ENCODE assay signal across 14 cellular contexts in the genomic region with DNA sequence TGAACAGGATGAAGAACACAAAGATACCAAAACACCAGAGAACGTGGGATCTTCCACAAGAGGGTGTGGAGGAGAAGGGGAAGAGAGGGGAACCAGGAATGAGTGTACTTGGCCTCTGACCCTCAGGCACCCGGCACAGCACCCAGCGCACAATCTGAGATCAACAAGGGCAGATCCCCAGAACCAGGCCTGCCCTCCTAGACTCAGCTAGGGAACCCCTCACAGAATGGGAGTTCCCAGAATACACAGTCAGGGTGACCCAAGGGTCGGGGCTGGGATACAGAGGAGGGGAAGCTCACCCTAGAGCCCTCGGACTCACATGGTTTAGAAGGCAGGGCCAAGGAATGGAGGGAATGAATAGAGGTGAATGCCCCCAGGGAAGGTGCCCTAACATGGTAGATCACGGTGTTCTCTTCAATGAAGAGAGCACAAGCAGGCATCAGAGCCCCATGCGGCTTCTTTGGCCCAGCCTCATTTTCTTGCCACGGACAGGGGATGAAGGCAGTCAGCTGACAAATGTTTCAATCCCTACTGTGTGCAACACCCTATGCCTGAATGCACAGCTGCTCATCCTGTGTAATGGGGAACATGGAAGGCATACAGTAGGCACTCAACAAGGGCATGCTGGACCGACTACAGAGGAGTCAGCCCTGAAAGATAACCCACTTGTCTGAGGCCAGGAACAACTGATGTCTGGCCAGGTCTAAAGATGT. TPM values are rescaled to one million over a fixed set of nuclear protein-coding genes. Genes with fewer than 3 reads are reported as not detected.
DNase-seq lines count a peak whose midpoint lies in the region; ATAC-seq and TF ChIP-seq lines count a peak whose summit lies in the region.
"Had no signal": no experiment of that assay in that cellular context is flagged by ENCODE, and none has a peak within 500 bp of the region (broad histone marks: within the 10 kb centered on the region; RNA-seq: fewer than 3 reads in every experiment).

No MANE protein-coding gene starts in this region.

- ATAC-seq in memory B cell (ENCODE audit: low read depth) (no peak), thoracic aorta (ENCODE audit: insufficient number of reproducible peaks, low FRiP score, low read depth) (no peak), GM21825 (IDR thresholded peaks at IDR 0.05; ENCODE audit: unreplicated experiment) (no peak)
- ATAC-seq: A549 had no signal

- no peak overlapping the region for H3K4me3 Mint-ChIP-seq in activated CD4-positive, alpha-beta T cell treated with anti-CD3 and anti-CD28 coated beads, Interleukin-2, amount 10 ng/mL, durations not matched to agents 7 days and 5 days
- H3K4me3 Mint-ChIP-seq in memory B cell = peak overlapping the region; percentile 51
- H3K4me3 Mint-ChIP-seq: activated naive CD4-positive, alpha-beta T cell treated with anti-CD3 and anti-CD28 coated beads, Interleukin-2, amount 10 ng/mL, durations not matched to agents 7 days and 5 days had no signal

- H3K36me3 ChIP-seq in SK-N-MC (ENCODE audit: insufficient read depth, low read length) (peaks cover 7% of the 10 kb centered on the region), thoracic aorta (no peaks in the 10 kb centered on the region)
- H3K36me3 ChIP-seq: WERI-Rb-1 had no signal

- no peak for TF ChIP-seq CTCF in thoracic aorta (IDR thresholded peaks at IDR 0.05)

- peaks cover 77% of the 10 kb centered on the region for H3K4me1 Mint-ChIP-seq in activated CD4-positive, alpha-beta T cell treated with anti-CD3 and anti-CD28 coated beads, Interleukin-2, amount 10 ng/mL, durations not matched to agents 7 days and 5 days
- H3K4me1 Mint-ChIP-seq in memory B cell = peaks cover 56% of the 10 kb centered on the region

- CTCF ChIA-PET in activated CD4-positive, alpha-beta T cell treated with anti-CD3 and anti-CD28 coated beads, Interleukin-2, amount 10 ng/mL, durations not matched to agents 7 days and 5 days (lab: Charles Lee) = interaction anchor here (0.9 to 23.5 kb wide), 4 partner anchors 9 to 44 kb away, joined by 3 to 305 read pairs (median 4); partner anchors contain the start of gene BMF
- CTCF ChIA-PET in HEK293T (lab: Yijun Ruan, JAX) = interaction anchor here (0.5 to 1.5 kb wide), 3 partner anchors 9 to 327 kb away, joined by 3 to 4 read pairs (median 3); no protein-coding TSS in a partner anchor

- H3K4me1 ChIP-seq in thoracic aorta (ENCODE audit: control insufficient read depth in 1 of 2, low read depth in 2 of 2) = peaks cover 53 to 85% of the 10 kb centered on the region in 2 donors

- no peaks in the 10 kb centered on the region for H3K27me3 ChIP-seq in thoracic aorta (replicated peaks; ENCODE audit: insufficient read depth)

- H3K27ac ChIP-seq in SK-N-MC (peak overlapping the region; percentile 97), thoracic aorta (peak overlapping the region; percentile 9 to 40)
- H3K27ac ChIP-seq: left ventricle myocardium inferior, WERI-Rb-1 had no signal

- peak overlapping the region; percentile 28 for H3K27ac Mint-ChIP-seq in activated CD4-positive, alpha-beta T cell treated with anti-CD3 and anti-CD28 coated beads, Interleukin-2, amount 10 ng/mL, durations not matched to agents 7 days and 5 days
- peak overlapping the region; percentile 93 for H3K27ac Mint-ChIP-seq in memory B cell

- peaks cover 16% of the 10 kb centered on the region for H3K36me3 Mint-ChIP-seq in activated CD4-positive, alpha-beta T cell treated with anti-CD3 and anti-CD28 coated beads, Interleukin-2, amount 10 ng/mL, durations not matched to agents 7 days and 5 days (ENCODE audit: low read depth)
- peaks cover 14% of the 10 kb centered on the region for H3K36me3 Mint-ChIP-seq in memory B cell

- POLR2A ChIA-PET in activated CD4-positive, alpha-beta T cell treated with anti-CD3 and anti-CD28 coated beads, Interleukin-2, amount 10 ng/mL, durations not matched to agents 7 days and 5 days (lab: Charles Lee) = no interaction called here
- POLR2A ChIA-PET in HEK293T (lab: Yijun Ruan, JAX) = interaction anchor here (0.8 to 2.1 kb wide), 5 partner anchors 11 to 57 kb away, joined by 3 to 6 read pairs (median 3); no protein-coding TSS in a partner anchor

- DNase-seq in activated CD4-positive, alpha-beta T cell treated with anti-CD3 and anti-CD28 coated beads, Interleukin-2, amount 10 ng/mL, durations not matched to agents 7 days and 5 days = no peak
- DNase-seq in activated CD4-positive, alpha-beta T cell treated with anti-CD3 and anti-CD28 coated beads for 48 hours = no peak
- DNase-seq in SK-N-MC (ENCODE audit: low read depth, low spot score) = no peak
- no peak for DNase-seq in memory B cell (ENCODE audit: low spot score in 2 of 2)
- no peak for DNase-seq in thoracic aorta (ENCODE audit: low spot score)
- no peak for DNase-seq in NCI-H1417 (lab: John Stamatoyannopoulos, UW)
- no peak for DNase-seq in HEK293T (ENCODE audit: extremely low spot score)
- DNase-seq: activated naive CD4-positive, alpha-beta T cell treated with anti-CD3 and anti-CD28 coated beads, Interleukin-2, amount 10 ng/mL, durations not matched to agents 7 days and 5 days; EL; KBM-7; left ventricle myocardium inferior; WERI-Rb-1 had no signal

- no peaks in the 10 kb centered on the region for H3K9me3 Mint-ChIP-seq in activated CD4-positive, alpha-beta T cell treated with anti-CD3 and anti-CD28 coated beads, Interleukin-2, amount 10 ng/mL, durations not matched to agents 7 days and 5 days
- no peaks in the 10 kb centered on the region for H3K9me3 Mint-ChIP-seq in memory B cell
- H3K9me3 Mint-ChIP-seq: activated naive CD4-positive, alpha-beta T cell treated with anti-CD3 and anti-CD28 coated beads, Interleukin-2, amount 10 ng/mL, durations not matched to agents 7 days and 5 days had no signal

- H3K9me3 ChIP-seq in SK-N-MC (ENCODE audit: low read depth, low read length) (no peaks in the 10 kb centered on the region), thoracic aorta (no peaks in the 10 kb centered on the region)
- H3K9me3 ChIP-seq: A549, left ventricle myocardium inferior had no signal

- H3K4me3 ChIP-seq in SK-N-MC = no peak overlapping the region
- H3K4me3 ChIP-seq in thoracic aorta = no peak overlapping the region
- H3K4me3 ChIP-seq: A549, left ventricle myocardium inferior had no signal

- no peaks in the 10 kb centered on the region for H3K27me3 Mint-ChIP-seq in activated CD4-positive, alpha-beta T cell treated with anti-CD3 and anti-CD28 coated beads, Interleukin-2, amount 10 ng/mL, durations not matched to agents 7 days and 5 days
- no peaks in the 10 kb centered on the region for H3K27me3 Mint-ChIP-seq in memory B cell
- H3K27me3 Mint-ChIP-seq: activated naive CD4-positive, alpha-beta T cell treated with anti-CD3 and anti-CD28 coated beads, Interleukin-2, amount 10 ng/mL, durations not matched to agents 7 days and 5 days had no signal

- no peak overlapping the region for H3K9ac ChIP-seq in SK-N-MC (ENCODE audit: insufficient read length)

TF ChIP-seq in HEK293T, 16 proteins besides CTCF, POLR2A, EP300 and RAD21:
- TF ChIP-seq TARDBP (IDR thresholded peaks at IDR 0.05) (no peak), ZNF384 (IDR thresholded peaks at IDR 0.05) (no peak), ARNT (IDR thresholded peaks at IDR 0.05) (no peak), L3MBTL2 (conservative IDR thresholded peaks at IDR 0.05) (no peak), ELF4 (IDR thresholded peaks at IDR 0.05) (no peak), FOXM1 (IDR thresholded peaks at IDR 0.05; ENCODE audit: borderline replicate concordance) (no peak)

RNA-seq across cellular contexts. Expression of gene BMF, which starts 13.1 kb away (rescaled TPM):
- total RNA-seq in activated CD4-positive, alpha-beta T cell treated with anti-CD3 and anti-CD28 coated beads, Interleukin-2, amount 10 ng/mL, durations not matched to agents 7 days and 5 days = 1 to 10 TPM; 8.5 to 8.6 TPM
- 10 to 100 TPM; 13.1 to 32.5 TPM for total RNA-seq in thoracic aorta

RNA-seq across cellular contexts. Expression of gene SRP14, which starts 56.6 kb away (rescaled TPM):
- 100 to 1,000 TPM; 145 to 150 TPM for total RNA-seq in activated CD4-positive, alpha-beta T cell treated with anti-CD3 and anti-CD28 coated beads, Interleukin-2, amount 10 ng/mL, durations not matched to agents 7 days and 5 days
- 100 to 1,000 TPM; 179 to 219 TPM for total RNA-seq in thoracic aorta
